Comparison of ENCODE assay signal across 28 cellular contexts in the genomic region with DNA sequence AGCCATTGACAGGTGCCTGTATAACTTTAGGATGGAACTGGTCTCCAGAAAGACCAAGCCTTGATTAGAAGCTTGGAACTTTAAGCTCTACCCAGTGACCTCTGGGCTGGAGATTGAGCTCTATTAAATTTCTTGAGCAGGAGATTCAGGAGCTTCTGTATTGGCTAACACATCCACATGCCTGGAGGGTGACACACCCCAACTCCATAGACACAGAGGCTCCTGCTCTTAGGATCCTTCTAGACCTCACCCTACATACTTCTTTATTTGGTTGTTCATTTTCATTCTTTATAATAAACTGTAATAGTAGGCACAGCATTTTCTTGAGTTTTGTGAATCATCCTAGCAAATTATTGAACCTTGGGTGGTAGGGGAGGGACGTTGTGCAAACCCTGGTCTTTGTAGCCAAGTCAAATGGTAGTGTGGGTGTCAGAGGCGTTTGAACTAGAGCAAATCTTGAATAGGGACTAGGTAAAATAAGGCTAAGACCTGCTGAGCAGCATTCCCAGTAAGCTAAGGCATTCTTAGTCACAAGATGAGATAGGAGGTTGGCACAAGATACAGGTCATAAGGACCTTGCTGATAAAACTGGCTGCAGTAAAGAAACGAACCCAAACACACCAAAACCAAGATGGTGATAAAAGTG.
"Had no signal": no experiment of that assay in that cellular context is flagged by ENCODE, and none has a peak within 500 bp of the region (broad histone marks: within the 10 kb centered on the region; RNA-seq: fewer than 3 reads in every experiment).

No MANE protein-coding gene starts in this region.

- H3K9me3 Mint-ChIP-seq: activated CD4-positive, alpha-beta memory T cell treated with anti-CD3 and anti-CD28 coated beads, Interleukin-2, amount 10 ng/mL, durations not matched to agents 7 days and 5 days; activated naive CD8-positive, alpha-beta T cell treated with anti-CD3 and anti-CD28 coated beads, Interleukin-2, amount 50 U/mL, for 24 hours; dendritic cell treated with granulocyte-macrophage colony-stimulating factor and Interleukin-4, amounts not matched to agents 40 ng/mL and 50 ng/mL, for 4 days; nephron; type B pancreatic cell had no signal

- H3K4me3 Mint-ChIP-seq: activated CD4-positive, alpha-beta memory T cell treated with anti-CD3 and anti-CD28 coated beads, Interleukin-2, amount 10 ng/mL, durations not matched to agents 7 days and 5 days; activated naive CD8-positive, alpha-beta T cell treated with anti-CD3 and anti-CD28 coated beads, Interleukin-2, amount 50 U/mL, for 24 hours; brain; dendritic cell treated with granulocyte-macrophage colony-stimulating factor and Interleukin-4, amounts not matched to agents 40 ng/mL and 50 ng/mL, for 4 days; memory B cell; nephron; T-helper 17 cell; type B pancreatic cell had no signal

- H3K27ac ChIP-seq: gastroesophageal sphincter, sigmoid colon, testis, vagina had no signal

- H3K36me3 ChIP-seq: esophagus squamous epithelium, gastroesophageal sphincter, sigmoid colon, vagina had no signal

- ATAC-seq: activated naive CD8-positive, alpha-beta T cell treated with anti-CD3 and anti-CD28 coated beads, Interleukin-2, amount 50 U/mL, for 24 hours; gastroesophageal sphincter; T-helper 17 cell had no signal

- H3K4me3 ChIP-seq: esophagus squamous epithelium, gastroesophageal sphincter, sigmoid colon, smooth muscle cell, testis, vagina had no signal

- DNase-seq: activated CD4-positive, alpha-beta memory T cell treated with anti-CD3 and anti-CD28 coated beads, Interleukin-2, amount 10 ng/mL, durations not matched to agents 7 days and 5 days; activated CD4-positive, alpha-beta T cell treated with anti-CD3 and anti-CD28 coated beads for 48 hours; activated gamma-delta T cell; activated naive CD4-positive, alpha-beta T cell treated with anti-CD3 and anti-CD28 coated beads, Interleukin-2, amount 50 U/mL, for 16 hours; activated naive CD8-positive, alpha-beta T cell treated with anti-CD3 and anti-CD28 coated beads, Interleukin-2, amount 50 U/mL, for 24 hours; activated T-cell treated with anti-CD3 and anti-CD28 coated beads for 4 hours; caudate nucleus; effector CD8-positive, alpha-beta T cell; esophagus squamous epithelium; head of caudate nucleus; hypothalamus; nucleus accumbens; retina; sigmoid colon; stimulated activated CD4-positive, alpha-beta T cell treated with anti-CD3 and anti-CD28 coated beads, Interleukin-15, amount 100 ng/mL, for 24 hours; stimulated activated CD4-positive, alpha-beta T cell treated with anti-CD3 and anti-CD28 coated beads, Interleukin-2, amount 100 ng/mL, for 48 hours; stimulated activated CD8-positive, alpha-beta memory T cell treated with anti-CD3 and anti-CD28 coated beads, Interleukin-4, amount 100 ng/mL, for 48 hours; stimulated activated naive CD4-positive, alpha-beta T cell; T-helper 17 cell; testis had no signal

- H3K4me1 Mint-ChIP-seq: activated CD4-positive, alpha-beta memory T cell treated with anti-CD3 and anti-CD28 coated beads, Interleukin-2, amount 10 ng/mL, durations not matched to agents 7 days and 5 days; activated naive CD8-positive, alpha-beta T cell treated with anti-CD3 and anti-CD28 coated beads, Interleukin-2, amount 50 U/mL, for 24 hours; brain; memory B cell; nephron; T-helper 17 cell had no signal

- H3K4me2 ChIP-seq: smooth muscle cell had no signal

- H3K27ac Mint-ChIP-seq: activated CD4-positive, alpha-beta memory T cell treated with anti-CD3 and anti-CD28 coated beads, Interleukin-2, amount 10 ng/mL, durations not matched to agents 7 days and 5 days; activated naive CD8-positive, alpha-beta T cell treated with anti-CD3 and anti-CD28 coated beads, Interleukin-2, amount 50 U/mL, for 24 hours; brain; dendritic cell treated with granulocyte-macrophage colony-stimulating factor and Interleukin-4, amounts not matched to agents 40 ng/mL and 50 ng/mL, for 4 days; memory B cell; nephron; T-helper 17 cell; type B pancreatic cell had no signal

- H3K27me3 ChIP-seq: esophagus squamous epithelium, gastroesophageal sphincter, sigmoid colon, testis, vagina had no signal

- H3K4me1 ChIP-seq: esophagus squamous epithelium, gastroesophageal sphincter, sigmoid colon, testis, vagina had no signal

- H3K36me3 Mint-ChIP-seq: brain, memory B cell, type B pancreatic cell had no signal

- H3K9me3 ChIP-seq: esophagus squamous epithelium, gastroesophageal sphincter, sigmoid colon, testis, vagina had no signal

- H3K27me3 Mint-ChIP-seq: activated CD4-positive, alpha-beta memory T cell treated with anti-CD3 and anti-CD28 coated beads, Interleukin-2, amount 10 ng/mL, durations not matched to agents 7 days and 5 days; activated naive CD8-positive, alpha-beta T cell treated with anti-CD3 and anti-CD28 coated beads, Interleukin-2, amount 50 U/mL, for 24 hours; brain; dendritic cell treated with granulocyte-macrophage colony-stimulating factor and Interleukin-4, amounts not matched to agents 40 ng/mL and 50 ng/mL, for 4 days; T-helper 17 cell; type B pancreatic cell had no signal
